ENCODE assay signal across 8 cellular contexts in genomic region chr22:44192098-44192810, GRCh38. TPM values are rescaled to one million over a fixed set of nuclear protein-coding genes. Genes with fewer than 3 reads are reported as not detected.
DNase-seq lines count a peak whose midpoint lies in the region; ATAC-seq lines count a peak whose summit lies in the region.

No MANE protein-coding gene starts in this region.

- peak overlapping the region; percentile 37 for H3K27ac Mint-ChIP-seq in activated CD4-positive, alpha-beta T cell treated with anti-CD3 and anti-CD28 coated beads for 36 hours
- H3K27ac Mint-ChIP-seq in stimulated activated memory B cell treated with anti-CD40 and anti-IgM and Interleukin-4, amounts not matched to agents 10 μg/mL and 1 μg/mL and 100 μg/mL, for 72 hours, result peak overlapping the region; percentile 57

- ATAC-seq in activated CD4-positive, alpha-beta T cell treated with anti-CD3 and anti-CD28 coated beads for 36 hours, result peak; percentile 34
- ATAC-seq in stimulated activated memory B cell treated with anti-CD40 and anti-IgM and Interleukin-4, amounts not matched to agents 10 μg/mL and 1 μg/mL and 100 μg/mL, for 72 hours, result no peak
- ATAC-seq in GM21737 (IDR thresholded peaks at IDR 0.05; ENCODE audit: unreplicated experiment) (no peak), HG03571 (IDR thresholded peaks at IDR 0.05; ENCODE audit: unreplicated experiment) (no peak)

- no peaks in the 10 kb centered on the region for H3K27me3 ChIP-seq in SJCRH30

- no peak overlapping the region for H3K27ac ChIP-seq in SJCRH30

- intact Hi-C loops in activated CD4-positive, alpha-beta T cell treated with anti-CD3 and anti-CD28 coated beads for 36 hours (cut with DNase I, micrococcal nuclease), result loop anchor here in 1 of 2 experiments (5.0 kb wide), 1 partner anchor 265 kb away; no protein-coding TSS in a partner anchor

- H3K4me3 ChIP-seq in SJCRH30, result no peak overlapping the region

- H3K36me3 Mint-ChIP-seq in activated CD4-positive, alpha-beta T cell treated with anti-CD3 and anti-CD28 coated beads for 36 hours (ENCODE audit: low read depth), result peaks cover 16% of the 10 kb centered on the region
- peaks cover 25% of the 10 kb centered on the region for H3K36me3 Mint-ChIP-seq in stimulated activated memory B cell treated with anti-CD40 and anti-IgM and Interleukin-4, amounts not matched to agents 10 μg/mL and 1 μg/mL and 100 μg/mL, for 72 hours

- no peaks in the 10 kb centered on the region for H3K27me3 Mint-ChIP-seq in activated CD4-positive, alpha-beta T cell treated with anti-CD3 and anti-CD28 coated beads for 36 hours
- H3K27me3 Mint-ChIP-seq in stimulated activated memory B cell treated with anti-CD40 and anti-IgM and Interleukin-4, amounts not matched to agents 10 μg/mL and 1 μg/mL and 100 μg/mL, for 72 hours, result no peaks in the 10 kb centered on the region

- peaks cover 36% of the 10 kb centered on the region for H3K4me1 Mint-ChIP-seq in activated CD4-positive, alpha-beta T cell treated with anti-CD3 and anti-CD28 coated beads for 36 hours
- peaks cover 78% of the 10 kb centered on the region for H3K4me1 Mint-ChIP-seq in stimulated activated memory B cell treated with anti-CD40 and anti-IgM and Interleukin-4, amounts not matched to agents 10 μg/mL and 1 μg/mL and 100 μg/mL, for 72 hours

- no peak overlapping the region for H3K4me3 Mint-ChIP-seq in activated CD4-positive, alpha-beta T cell treated with anti-CD3 and anti-CD28 coated beads for 36 hours
- H3K4me3 Mint-ChIP-seq in stimulated activated memory B cell treated with anti-CD40 and anti-IgM and Interleukin-4, amounts not matched to agents 10 μg/mL and 1 μg/mL and 100 μg/mL, for 72 hours, result no peak overlapping the region

- H3K36me3 ChIP-seq in SJCRH30, result no peaks in the 10 kb centered on the region

- H3K9me3 Mint-ChIP-seq in activated CD4-positive, alpha-beta T cell treated with anti-CD3 and anti-CD28 coated beads for 36 hours (ENCODE audit: low read depth), result no peaks in the 10 kb centered on the region
- H3K9me3 Mint-ChIP-seq in stimulated activated memory B cell treated with anti-CD40 and anti-IgM and Interleukin-4, amounts not matched to agents 10 μg/mL and 1 μg/mL and 100 μg/mL, for 72 hours, result peaks cover 6% of the 10 kb centered on the region

- H3K9me3 ChIP-seq in SJCRH30 (replicated peaks), result no peaks in the 10 kb centered on the region

- POLR2A ChIA-PET in activated CD4-positive, alpha-beta T cell treated with anti-CD3 and anti-CD28 coated beads for 36 hours (lab: Charles Lee), result no interaction called here

- peak; percentile 74 for DNase-seq in activated CD4-positive, alpha-beta T cell treated with anti-CD3 and anti-CD28 coated beads for 36 hours
- DNase-seq in activated CD4-positive, alpha-beta T cell treated with anti-CD3 and anti-CD28 coated beads, Interleukin-2, amount 50 U/mL, for 4 hours, result no peak
- DNase-seq in SJCRH30, result peak; percentile 7 to 16
- peak; percentile 27 for DNase-seq in effector CD4-positive, alpha-beta T cell
- no peak for DNase-seq in NCI-H1436 (lab: John Stamatoyannopoulos, UW)

- CTCF ChIA-PET in activated CD4-positive, alpha-beta T cell treated with anti-CD3 and anti-CD28 coated beads for 36 hours (lab: Charles Lee), result no interaction called here

- no peaks in the 10 kb centered on the region for H3K4me1 ChIP-seq in SJCRH30

RNA-seq across cellular contexts. Expression of gene PARVG, which starts 11.5 kb away (rescaled TPM):
- 10 to 100 TPM; 61.7 to 74.3 TPM for total RNA-seq in activated CD4-positive, alpha-beta T cell treated with anti-CD3 and anti-CD28 coated beads for 36 hours
- total RNA-seq in SJCRH30 (2014; rRNA removed; shearing (Covaris generic)), result not detected in 2 replicates

Comparison
In these comparisons a context has a peak if more than half of its experiments do, and no peak if none do; other contexts are left out.
1. DNase-seq: peak in activated CD4-positive, alpha-beta T cell treated with anti-CD3 and anti-CD28 coated beads for 36 hours (single experiment), SJCRH30 (2 of 2) and effector CD4-positive, alpha-beta T cell (single experiment); none in activated CD4-positive, alpha-beta T cell treated with anti-CD3 and anti-CD28 coated beads, Interleukin-2, amount 50 U/mL, for 4 hours (0 of 2) and NCI-H1436 (single experiment).
2. RNA of gene PARVG, which starts 11.5 kb away (total RNA-seq): 61.7 to 74.3 TPM in activated CD4-positive, alpha-beta T cell treated with anti-CD3 and anti-CD28 coated beads for 36 hours; not detected in SJCRH30; every median in the first group is over 10 times any median in the second.